8 cellular contexts compared by ENCODE assay signal in the genomic region with DNA sequence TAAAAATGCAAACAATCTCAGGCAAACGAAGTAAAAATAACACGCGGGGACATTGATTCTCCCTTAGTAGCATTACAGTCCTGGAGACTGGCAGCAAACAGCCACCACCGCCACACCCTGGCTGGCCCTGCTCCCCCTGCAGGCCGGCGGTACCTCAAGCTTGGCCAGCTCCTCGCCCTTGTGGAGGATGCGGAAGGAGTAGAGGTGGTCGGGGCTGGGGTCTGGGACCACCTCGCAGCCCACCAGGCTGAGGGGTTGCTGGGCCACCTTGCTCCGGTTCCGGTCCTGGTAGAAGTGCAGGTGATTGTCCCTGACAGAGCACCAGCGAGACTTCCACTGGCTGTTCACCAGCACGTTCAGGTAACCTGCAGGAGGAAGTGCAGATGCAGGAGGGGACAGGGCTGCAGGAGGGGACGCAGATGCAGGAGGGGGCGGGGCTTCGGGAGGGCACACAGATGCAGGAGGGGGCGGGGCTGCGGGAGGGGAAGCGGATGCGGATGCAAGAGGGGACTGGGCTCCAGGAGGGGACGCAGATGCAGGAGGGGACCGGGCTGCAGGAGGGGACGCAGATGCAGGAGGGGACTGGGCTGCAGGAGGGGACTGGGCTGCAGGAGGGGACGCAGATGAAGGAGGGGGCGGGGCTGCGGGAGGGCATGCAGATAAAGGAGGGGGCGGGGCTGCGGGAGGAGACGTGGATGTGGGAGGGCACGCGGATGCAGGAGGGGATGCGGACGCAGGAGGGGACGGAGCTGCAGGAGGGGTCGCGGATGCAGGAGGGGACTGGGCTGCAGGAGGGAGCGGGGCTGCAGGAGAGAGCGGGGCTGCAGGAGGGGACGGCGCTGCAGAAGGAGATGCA.
DNase-seq lines count a peak whose midpoint lies in the region; ATAC-seq and TF ChIP-seq lines count a peak whose summit lies in the region.

No MANE protein-coding gene starts in this region.

- ATAC-seq in HG03442 (IDR thresholded peaks at IDR 0.05; ENCODE audit: unreplicated experiment): peak; percentile 52

- H3K27ac ChIP-seq in right atrium auricular region: peak overlapping the region; percentile 25 to 42
- peak overlapping the region in 9 of 21 experiments; percentile 4 to 72 (median 53) for H3K27ac ChIP-seq in skin epidermis

- peak; percentile 13 for TF ChIP-seq POLR2A in GM19193 (IDR thresholded peaks at IDR 0.05; ENCODE audit: extremely low read depth, insufficient read depth, insufficient read length)

- POLR2A ChIA-PET in BJ (lab: Charles Lee): no interaction called here

- peaks cover 0 to 24% of the 10 kb centered on the region in 2 donors for H3K4me1 ChIP-seq in right atrium auricular region

- CTCF ChIA-PET in BJ (lab: Yijun Ruan, JAX): interaction anchor here (0.5 to 2.6 kb wide), 58 partner anchors 8 to 823 kb away, joined by 3 to 31 read pairs (median 4); a partner anchor contains a TSS

- H3K4me3 ChIP-seq in BJ (ENCODE audit: low read depth, low read length): peak overlapping the region; percentile 23
- H3K4me3 ChIP-seq in right atrium auricular region: peak overlapping the region in 1 of 2 donors; percentile 44
- peak overlapping the region in 6 of 7 experiments; percentile 14 to 43 (median 28) for H3K4me3 ChIP-seq in skin epidermis

- H3K36me3 ChIP-seq in BJ (ENCODE audit: control insufficient read depth, insufficient read depth, low read length) (no peaks in the 10 kb centered on the region), right atrium auricular region (peaks cover 4% of the 10 kb centered on the region)

- peaks cover 2% of the 10 kb centered on the region; the same call in 1 of the 2 replicates for H3K27me3 ChIP-seq in BJ (ENCODE audit: control insufficient read depth, insufficient read depth, low read length)
- H3K27me3 ChIP-seq in right atrium auricular region: no peaks in the 10 kb centered on the region

- DNase-seq in BJ (ENCODE audit: low read depth) (no peak), RPMI8226 (peak; percentile 35), right atrium auricular region (ENCODE audit: low spot score) (no peak), LoVo (ENCODE audit: low spot score) (no peak)
- peak; percentile 51 for DNase-seq in activated naive CD4-positive, alpha-beta T cell treated with Interleukin-2 at 50 U/mL for 16 hours

- TF ChIP-seq CTCF in BJ (IDR thresholded peaks at IDR 0.05; ENCODE audit: insufficient read depth, low read depth, low read length) (peak; percentile 86), right atrium auricular region (IDR thresholded peaks at IDR 0.05) (peak; percentile 47 to 48)

- H3K9me3 ChIP-seq in right atrium auricular region: no peaks in the 10 kb centered on the region

Comparison
In these comparisons a context has a peak if more than half of its experiments do, and no peak if none do; other contexts are left out.
1. DNase-seq: peak in RPMI8226 (single experiment) and activated naive CD4-positive, alpha-beta T cell treated with Interleukin-2 at 50 U/mL for 16 hours (single experiment); none in BJ (single experiment), right atrium auricular region (single experiment) and LoVo (single experiment).